Comparison of ENCODE assay signal across 8 cellular contexts in genomic region chr5:170809551-170809950, GRCh38. TPM values are rescaled to one million over a fixed set of nuclear protein-coding genes. Genes with fewer than 3 reads are reported as not detected.
DNase-seq lines count a peak whose midpoint lies in the region; ATAC-seq and TF ChIP-seq lines count a peak whose summit lies in the region.

No MANE protein-coding gene starts in this region.

- intact Hi-C loops in stomach (cut with DNase I; ENCODE audit: low total_unique reads): no loop called here

- H3K27me3 ChIP-seq in NT2/D1 (ENCODE audit: insufficient read depth, insufficient read length) (no peaks in the 10 kb centered on the region), stomach (no peaks in the 10 kb centered on the region)

- WGBS in stomach, 5 donors: 62 to 77% (median 65%) methylated on average over 7 of the region's 7 CpGs

- H3K4me1 ChIP-seq in NT2/D1 (ENCODE audit: insufficient read depth, insufficient read length) (no peaks in the 10 kb centered on the region), stomach (no peaks in the 10 kb centered on the region)

- no peak overlapping the region for H3K9ac ChIP-seq in NT2/D1 (ENCODE audit: insufficient read length, low read depth)

- DNase-seq in 8988T: peak; percentile 20
- peak; percentile 6 for DNase-seq in NT2/D1 (ENCODE audit: low read depth, low spot score)
- peak; percentile 72 for DNase-seq in fibroblast of villous mesenchyme (ENCODE audit: low read depth)
- DNase-seq in stomach: peak; percentile 28
- no peak for DNase-seq in stimulated activated CD4-positive, alpha-beta T cell treated with anti-CD3 and anti-CD28 coated beads, Interleukin-4, amount 100 ng/mL, for 4 hours

- no peak for TF ChIP-seq EP300 in stomach (IDR thresholded peaks at IDR 0.05)

- no peak for TF ChIP-seq POLR2A in stomach (IDR thresholded peaks at IDR 0.05)

- H3K9me3 ChIP-seq in NT2/D1 (ENCODE audit: insufficient read depth, low read length) (no peaks in the 10 kb centered on the region), stomach (no peaks in the 10 kb centered on the region)

- TF ChIP-seq CTCF in fibroblast of villous mesenchyme (IDR thresholded peaks at IDR 0.05; ENCODE audit: insufficient read depth, low read depth, low read length): peak; percentile 71
- peak in 1 of 7 experiments; percentile 58 for TF ChIP-seq CTCF in stomach (IDR thresholded peaks at IDR 0.05)

- H3K4me3 ChIP-seq in NT2/D1 (ENCODE audit: insufficient read length, low read depth) (no peak overlapping the region), fibroblast of villous mesenchyme (ENCODE audit: low read depth, low read length) (no peak overlapping the region), stomach (no peak overlapping the region)

- ATAC-seq in GM19351 (IDR thresholded peaks at IDR 0.05; ENCODE audit: unreplicated experiment): peak; percentile 54
- ATAC-seq in HG03025 (IDR thresholded peaks at IDR 0.05; ENCODE audit: low FRiP score, unreplicated experiment): no peak
- ATAC-seq in HG02852 (IDR thresholded peaks at IDR 0.05; ENCODE audit: unreplicated experiment): no peak

- H3K27ac ChIP-seq in stomach: no peak overlapping the region

- H3K36me3 ChIP-seq in NT2/D1 (ENCODE audit: insufficient read depth, insufficient read length, low read length): no peaks in the 10 kb centered on the region
- H3K36me3 ChIP-seq in stomach: no peaks in the 10 kb centered on the region

RNA-seq across cellular contexts. Expression of gene GABRP, which starts 26.0 kb away (rescaled TPM):
- not detected in 2 replicates for total RNA-seq in fibroblast of villous mesenchyme
- total RNA-seq in stomach: 1 to 10 TPM in 1 of 5 donors, under 1 TPM in 2, not detected in 2; under 0.01 to 4.5 (median 0.55) TPM
- 10 to 100 TPM in 1 of 3 donors, 1 to 10 TPM in 1, under 1 TPM in 1; 0.92 to 31.7 (median 1.2) TPM for polyA plus RNA-seq in stomach

RNA-seq across cellular contexts. Expression of gene RANBP17, which starts 52.3 kb away (rescaled TPM):
- total RNA-seq in fibroblast of villous mesenchyme (28.0 and 33.7 TPM in 2 replicates), stomach (10 to 100 TPM in 4 of 5 donors, 1 to 10 TPM in 1; 4.1 to 75.6 (median 22.3) TPM)
- polyA plus RNA-seq in stomach: 1 to 10 TPM; 1.4 to 2.1 (median 1.9) TPM

Comparison
In these comparisons a context has a peak if more than half of its experiments do, and no peak if none do; other contexts are left out.
1. DNase-seq: peak in 8988T (single experiment), NT2/D1 (single experiment), fibroblast of villous mesenchyme (single experiment) and stomach (single experiment); none in stimulated activated CD4-positive, alpha-beta T cell treated with anti-CD3 and anti-CD28 coated beads, Interleukin-4, amount 100 ng/mL, for 4 hours (0 of 2).